In the genomic region with DNA sequence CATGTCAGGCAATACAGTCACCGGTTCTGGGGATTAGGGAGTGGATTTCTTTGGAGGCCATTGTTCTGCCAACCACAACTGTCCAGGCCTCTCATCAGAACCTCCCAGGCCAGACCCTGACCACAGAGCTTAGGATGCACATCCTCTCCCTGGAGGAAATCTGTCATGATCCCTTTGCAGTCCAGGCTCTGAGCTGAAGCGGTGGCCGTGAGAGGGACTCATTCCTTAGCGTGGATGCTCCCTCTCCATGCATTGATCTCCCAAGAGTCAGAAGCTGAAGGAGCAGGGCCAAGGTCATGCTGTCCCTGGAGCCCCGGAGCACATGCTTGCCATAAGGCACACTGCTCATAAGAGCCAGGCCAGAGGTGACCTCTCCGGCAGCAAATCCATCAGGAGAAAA, we compare ENCODE assay signal across 30 cellular contexts.
"Had no signal": no experiment of that assay in that cellular context is flagged by ENCODE, and none has a peak within 500 bp of the region (broad histone marks: within the 10 kb centered on the region; RNA-seq: fewer than 3 reads in every experiment).

No MANE protein-coding gene starts in this region.

- H3K4me1 ChIP-seq: colonic mucosa, left lung, parathyroid adenoma had no signal

- DNase-seq: activated B cell treated with CpG ODN at 0.5 μM for 24 hours; activated CD4-positive, alpha-beta T cell treated with anti-CD3 and anti-CD28 coated beads, Interleukin-2, amount 50 U/mL, for 1 hour; activated CD8-positive, alpha-beta T cell treated with anti-CD3 and anti-CD28 coated beads for 36 hours; activated effector memory CD4-positive, alpha-beta T cell treated with anti-CD3 and anti-CD28 coated beads, Interleukin-2, amount 50 U/mL, for 16 hours; activated naive CD4-positive, alpha-beta T cell treated with anti-CD3 and anti-CD28 coated beads, Interleukin-2, amount 10 ng/mL, durations not matched to agents 7 days and 5 days; activated naive CD8-positive, alpha-beta T cell treated with anti-CD3 and anti-CD28 coated beads, Interleukin-2, amount 10 ng/mL, durations not matched to agents 7 days and 5 days; activated T-cell treated with anti-CD3 and anti-CD28 coated beads for 4 hours; activated T-cell treated with anti-CD3 and anti-CD28 coated beads, Interleukin-2, amount 50 U/mL, for 72 hours; cerebellar nuclear complex; colonic mucosa; dorsolateral prefrontal cortex; effector memory CD4-positive, alpha-beta T cell; heart right ventricle; kidney glomerular epithelial cell; left lung; naive thymus-derived CD4-positive, alpha-beta T cell; occipital lobe; stimulated activated CD4-positive, alpha-beta T cell treated with anti-CD3 and anti-CD28 coated beads, Interleukin-15, amount 100 ng/mL, for 24 hours; stimulated activated CD4-positive, alpha-beta T cell treated with anti-CD3 and anti-CD28 coated beads, Interleukin-2, amount 100 ng/mL, for 24 hours; stimulated activated naive CD8-positive, alpha-beta T cell treated with anti-CD3 and anti-CD28 coated beads, Interleukin-15, Interleukin-2, amounts not matched to agents 100 U/mL and 50 U/mL, for 24 hours; T-helper 1 cell had no signal

- ATAC-seq: activated CD8-positive, alpha-beta T cell treated with anti-CD3 and anti-CD28 coated beads for 36 hours; activated T-cell treated with anti-CD3 and anti-CD28 coated beads, Interleukin-2, amount 50 U/mL, for 72 hours; left lung; stimulated activated naive CD8-positive, alpha-beta T cell treated with anti-CD3 and anti-CD28 coated beads, Interleukin-15, Interleukin-2, amounts not matched to agents 100 U/mL and 50 U/mL, for 24 hours had no signal

- H3K9me3 Mint-ChIP-seq: activated B cell treated with CpG ODN at 0.5 μM for 24 hours; activated CD8-positive, alpha-beta T cell treated with anti-CD3 and anti-CD28 coated beads for 36 hours; activated naive CD4-positive, alpha-beta T cell treated with anti-CD3 and anti-CD28 coated beads, Interleukin-2, amount 10 ng/mL, durations not matched to agents 7 days and 5 days; activated naive CD8-positive, alpha-beta T cell treated with anti-CD3 and anti-CD28 coated beads, Interleukin-2, amount 10 ng/mL, durations not matched to agents 7 days and 5 days; activated T-cell treated with anti-CD3 and anti-CD28 coated beads, Interleukin-2, amount 50 U/mL, for 72 hours; naive thymus-derived CD4-positive, alpha-beta T cell; neural crest cell; T-helper 2 cell treated with Interferon-gamma antibody and Interleukin-4, amounts not matched to agents 5 μg/mL and 100 μg/mL, for 36 hours; type B pancreatic cell had no signal

- H3K27me3 ChIP-seq: ascending aorta, cardiac muscle cell, colonic mucosa, heart right ventricle, left lung had no signal

- H3K9me3 ChIP-seq: ascending aorta, colonic mucosa, heart right ventricle, left lung, psoas muscle had no signal

- H3K27ac ChIP-seq: ascending aorta, cardiac muscle cell, colonic mucosa, dorsolateral prefrontal cortex, heart right ventricle, left lung, parathyroid adenoma, psoas muscle had no signal

- H3K4me1 Mint-ChIP-seq: activated B cell treated with CpG ODN at 0.5 μM for 24 hours, neural crest cell had no signal

- H3K36me3 Mint-ChIP-seq: activated naive CD4-positive, alpha-beta T cell treated with anti-CD3 and anti-CD28 coated beads, Interleukin-2, amount 10 ng/mL, durations not matched to agents 7 days and 5 days; activated naive CD8-positive, alpha-beta T cell treated with anti-CD3 and anti-CD28 coated beads, Interleukin-2, amount 10 ng/mL, durations not matched to agents 7 days and 5 days; brain; naive thymus-derived CD4-positive, alpha-beta T cell; type B pancreatic cell had no signal

- H3K4me3 ChIP-seq: ascending aorta, cardiac muscle cell, colonic mucosa, dorsolateral prefrontal cortex, heart right ventricle, left lung, lung, psoas muscle had no signal

- H3K36me3 ChIP-seq: ascending aorta, cardiac muscle cell, colonic mucosa, heart right ventricle, left lung had no signal

- H3K4me3 Mint-ChIP-seq: activated B cell treated with CpG ODN at 0.5 μM for 24 hours; activated CD8-positive, alpha-beta T cell treated with anti-CD3 and anti-CD28 coated beads for 36 hours; activated naive CD4-positive, alpha-beta T cell treated with anti-CD3 and anti-CD28 coated beads, Interleukin-2, amount 10 ng/mL, durations not matched to agents 7 days and 5 days; activated naive CD8-positive, alpha-beta T cell treated with anti-CD3 and anti-CD28 coated beads, Interleukin-2, amount 10 ng/mL, durations not matched to agents 7 days and 5 days; activated T-cell treated with anti-CD3 and anti-CD28 coated beads, Interleukin-2, amount 50 U/mL, for 72 hours; brain; naive thymus-derived CD4-positive, alpha-beta T cell; neural crest cell; T-helper 2 cell treated with Interferon-gamma antibody and Interleukin-4, amounts not matched to agents 5 μg/mL and 100 μg/mL, for 36 hours; type B pancreatic cell had no signal

- H3K27ac Mint-ChIP-seq: activated B cell treated with CpG ODN at 0.5 μM for 24 hours; activated CD8-positive, alpha-beta T cell treated with anti-CD3 and anti-CD28 coated beads for 36 hours; activated naive CD4-positive, alpha-beta T cell treated with anti-CD3 and anti-CD28 coated beads, Interleukin-2, amount 10 ng/mL, durations not matched to agents 7 days and 5 days; activated naive CD8-positive, alpha-beta T cell treated with anti-CD3 and anti-CD28 coated beads, Interleukin-2, amount 10 ng/mL, durations not matched to agents 7 days and 5 days; activated T-cell treated with anti-CD3 and anti-CD28 coated beads, Interleukin-2, amount 50 U/mL, for 72 hours; brain; naive thymus-derived CD4-positive, alpha-beta T cell; T-helper 2 cell treated with Interferon-gamma antibody and Interleukin-4, amounts not matched to agents 5 μg/mL and 100 μg/mL, for 36 hours; type B pancreatic cell had no signal
